Comparison of ENCODE assay signal across 15 cellular contexts in the genomic region with DNA sequence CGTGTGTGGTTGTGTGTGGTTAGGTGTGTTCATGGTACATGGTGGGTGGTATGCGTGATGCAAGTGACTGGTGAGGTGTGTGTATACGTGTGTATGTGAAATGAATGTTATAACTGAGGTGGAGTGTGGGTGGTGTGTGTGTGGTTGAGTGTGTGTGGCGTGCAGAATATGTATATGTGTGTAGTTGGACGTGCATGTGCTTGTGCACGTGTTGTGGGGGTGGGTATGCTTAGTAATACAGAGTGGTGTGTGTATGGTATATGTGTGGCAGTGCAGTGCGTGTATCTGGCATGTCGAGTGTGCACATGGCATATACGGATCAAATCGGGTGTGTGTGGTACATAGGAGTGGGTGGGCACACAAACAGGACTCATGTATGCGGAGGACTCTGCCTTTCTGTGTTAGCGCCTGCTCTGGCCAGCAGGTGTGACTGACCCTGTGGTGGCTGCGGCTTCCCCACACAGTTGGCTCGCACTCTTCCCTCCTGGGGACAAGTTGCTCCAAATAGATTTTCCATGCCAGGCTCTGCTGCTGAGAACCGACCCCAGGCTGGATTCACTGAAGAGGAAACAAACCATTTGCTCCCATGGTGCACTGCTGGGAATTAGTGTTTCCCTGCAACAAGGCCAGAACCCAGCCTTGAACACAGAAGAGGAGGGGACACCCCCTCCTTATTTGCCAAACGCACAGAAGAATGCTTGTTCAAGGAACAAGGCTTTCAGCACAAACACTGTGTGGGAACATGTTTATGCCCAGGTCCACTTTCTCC. TPM values are rescaled to one million over a fixed set of nuclear protein-coding genes. Genes with fewer than 3 reads are reported as not detected.
DNase-seq lines count a peak whose midpoint lies in the region; ATAC-seq and TF ChIP-seq lines count a peak whose summit lies in the region.
"Had no signal": no experiment of that assay in that cellular context is flagged by ENCODE, and none has a peak within 500 bp of the region (broad histone marks: within the 10 kb centered on the region; RNA-seq: fewer than 3 reads in every experiment).

No MANE protein-coding gene starts in this region.

- no peaks in the 10 kb centered on the region for H3K36me3 ChIP-seq in aorta (ENCODE audit: control insufficient read depth in 1 of 2, insufficient read depth in 2 of 2, low read length in 1 of 2)
- H3K36me3 ChIP-seq: uterus had no signal

- no peaks in the 10 kb centered on the region for H3K36me3 Mint-ChIP-seq in progenitor cell of endocrine pancreas (ENCODE audit: insufficient read depth)
- H3K36me3 Mint-ChIP-seq in activated CD4-positive, alpha-beta memory T cell treated with anti-CD3 and anti-CD28 coated beads, Interleukin-2, amount 10 ng/mL, durations not matched to agents 7 days and 5 days (ENCODE audit: low read depth) = no peaks in the 10 kb centered on the region
- H3K36me3 Mint-ChIP-seq: natural killer cell treated with Interleukin-12 subunit alpha and Interleukin-12 subunit beta and Interleukin-15 and Interleukin-18, amount 100 ng/mL, for 72 hours had no signal

- no peaks in the 10 kb centered on the region for H3K9me3 ChIP-seq in aorta (ENCODE audit: control insufficient read depth, low read length)
- H3K9me3 ChIP-seq: uterus had no signal

- CTCF ChIA-PET in activated CD4-positive, alpha-beta memory T cell treated with anti-CD3 and anti-CD28 coated beads, Interleukin-2, amount 10 ng/mL, durations not matched to agents 7 days and 5 days (lab: Charles Lee) = no interaction called here

- intact Hi-C loops in aorta (cut with DNase I) = no loop called here

- no peak overlapping the region for H3K27ac Mint-ChIP-seq in progenitor cell of endocrine pancreas
- no peak overlapping the region for H3K27ac Mint-ChIP-seq in activated CD4-positive, alpha-beta memory T cell treated with anti-CD3 and anti-CD28 coated beads, Interleukin-2, amount 10 ng/mL, durations not matched to agents 7 days and 5 days
- H3K27ac Mint-ChIP-seq: CD4-positive, alpha-beta T cell; natural killer cell treated with Interleukin-12 subunit alpha and Interleukin-12 subunit beta and Interleukin-15 and Interleukin-18, amount 100 ng/mL, for 72 hours had no signal

- WGBS in aorta, 2 donors = 40 to 47% methylated on average over 15 to 16 of the region's 16 CpGs

- no peak overlapping the region for H3K4me3 Mint-ChIP-seq in progenitor cell of endocrine pancreas (ENCODE audit: low read depth)
- H3K4me3 Mint-ChIP-seq in activated CD4-positive, alpha-beta memory T cell treated with anti-CD3 and anti-CD28 coated beads, Interleukin-2, amount 10 ng/mL, durations not matched to agents 7 days and 5 days = no peak overlapping the region

- POLR2A ChIA-PET in activated CD4-positive, alpha-beta memory T cell treated with anti-CD3 and anti-CD28 coated beads, Interleukin-2, amount 10 ng/mL, durations not matched to agents 7 days and 5 days (lab: Charles Lee) = no interaction called here

- no peaks in the 10 kb centered on the region for H3K9me3 Mint-ChIP-seq in progenitor cell of endocrine pancreas (ENCODE audit: low read depth)
- no peaks in the 10 kb centered on the region for H3K9me3 Mint-ChIP-seq in activated CD4-positive, alpha-beta memory T cell treated with anti-CD3 and anti-CD28 coated beads, Interleukin-2, amount 10 ng/mL, durations not matched to agents 7 days and 5 days
- H3K9me3 Mint-ChIP-seq: CD4-positive, alpha-beta T cell; natural killer cell treated with Interleukin-12 subunit alpha and Interleukin-12 subunit beta and Interleukin-15 and Interleukin-18, amount 100 ng/mL, for 72 hours had no signal

- H3K4me1 ChIP-seq in aorta (ENCODE audit: control insufficient read depth in 1 of 2, insufficient read depth in 2 of 2, low read length in 2 of 2) = no peaks in the 10 kb centered on the region
- H3K4me1 ChIP-seq: uterus had no signal

- H3K4me3 ChIP-seq in foreskin fibroblast (ENCODE audit: low read depth in 1 of 2, low read length in 2 of 2) = peak overlapping the region; percentile 65 to 82
- H3K4me3 ChIP-seq in aorta (ENCODE audit: low read length in 2 of 2) = no peak overlapping the region

- no peak for ATAC-seq in GM21423 (IDR thresholded peaks at IDR 0.05; ENCODE audit: unreplicated experiment)
- no peak for ATAC-seq in aorta (ENCODE audit: low FRiP score)

- DNase-seq in C1 segment of cervical spinal cord (lab: John Stamatoyannopoulos, UW) (peak in 13 of 14 donors; percentile 18 to 92 (median 55)), NCI-H2227 (lab: John Stamatoyannopoulos, UW; ENCODE audit: unreplicated experiment) (peak; percentile 36), foreskin fibroblast (no peak), progenitor cell of endocrine pancreas (ENCODE audit: low spot score, unreplicated experiment) (no peak), erythroblast (lab: John Stamatoyannopoulos, UW) (no peak), aorta (no peak)
- no peak for DNase-seq in activated CD4-positive, alpha-beta memory T cell treated with anti-CD3 and anti-CD28 coated beads, Interleukin-2, amount 10 ng/mL, durations not matched to agents 7 days and 5 days
- DNase-seq: CD4-positive, alpha-beta T cell; dermis blood vessel endothelial cell; NCI-H2029 treated with DMSO at 0.1 percent for 48 hours; stimulated activated CD4-positive, alpha-beta T cell treated with anti-CD3 and anti-CD28 coated beads, Interleukin-4, amount 100 ng/mL, for 1 hour had no signal

- peaks cover 43% of the 10 kb centered on the region for H3K27me3 Mint-ChIP-seq in progenitor cell of endocrine pancreas
- peaks cover 47% of the 10 kb centered on the region for H3K27me3 Mint-ChIP-seq in activated CD4-positive, alpha-beta memory T cell treated with anti-CD3 and anti-CD28 coated beads, Interleukin-2, amount 10 ng/mL, durations not matched to agents 7 days and 5 days

- H3K27me3 ChIP-seq in aorta (ENCODE audit: control insufficient read depth in 1 of 2, insufficient read depth in 2 of 2, low read length in 1 of 2) = no peaks in the 10 kb centered on the region
- H3K27me3 ChIP-seq: uterus had no signal

- TF ChIP-seq CTCF in foreskin fibroblast (IDR thresholded peaks at IDR 0.05; ENCODE audit: low read depth, low read length) (no peak), progenitor cell of endocrine pancreas (IDR thresholded peaks at IDR 0.05; ENCODE audit: unreplicated experiment) (peak; percentile 14)

- no peak overlapping the region for H3K27ac ChIP-seq in aorta (ENCODE audit: low read depth in 1 of 2, low read length in 2 of 2)
- H3K27ac ChIP-seq: RWPE1 had no signal

- H3K4me1 Mint-ChIP-seq in progenitor cell of endocrine pancreas (ENCODE audit: low read depth) = peaks cover 3% of the 10 kb centered on the region
- H3K4me1 Mint-ChIP-seq in activated CD4-positive, alpha-beta memory T cell treated with anti-CD3 and anti-CD28 coated beads, Interleukin-2, amount 10 ng/mL, durations not matched to agents 7 days and 5 days = peaks cover 5% of the 10 kb centered on the region

- TF ChIP-seq POLR2A in erythroblast (IDR thresholded peaks at IDR 0.05; ENCODE audit: low read length) = no peak

RNA-seq across cellular contexts. Expression of a gene that starts 1.2 kb away (rescaled TPM):
- total RNA-seq in progenitor cell of endocrine pancreas = 5.8 and 5.9 TPM in 2 replicates
- total RNA-seq in activated CD4-positive, alpha-beta memory T cell treated with anti-CD3 and anti-CD28 coated beads, Interleukin-2, amount 10 ng/mL, durations not matched to agents 7 days and 5 days = under 1 TPM in 1 of 2 experiments, not detected in 1; 0.03 TPM
- 10 to 100 TPM; 17.2 to 20.4 TPM for total RNA-seq in aorta
- polyA plus RNA-seq in aorta = 1 to 10 TPM; 4.5 to 6.7 TPM
- total RNA-seq: CD4-positive, alpha-beta T cell had no signal

Comparison
In these comparisons a context has a peak if more than half of its experiments do, and no peak if none do; other contexts are left out.
1. DNase-seq: peak in C1 segment of cervical spinal cord (13 of 14) and NCI-H2227 (single experiment); none in foreskin fibroblast (0 of 2), progenitor cell of endocrine pancreas (single experiment), erythroblast (0 of 2), activated CD4-positive, alpha-beta memory T cell treated with anti-CD3 and anti-CD28 coated beads, Interleukin-2, amount 10 ng/mL, durations not matched to agents 7 days and 5 days (single experiment) and aorta (0 of 2).
2. H3K4me3 ChIP-seq: peak in foreskin fibroblast (2 of 2); none in aorta (0 of 2).